Comparison of ENCODE assay signal across 11 cellular contexts in the genomic region with DNA sequence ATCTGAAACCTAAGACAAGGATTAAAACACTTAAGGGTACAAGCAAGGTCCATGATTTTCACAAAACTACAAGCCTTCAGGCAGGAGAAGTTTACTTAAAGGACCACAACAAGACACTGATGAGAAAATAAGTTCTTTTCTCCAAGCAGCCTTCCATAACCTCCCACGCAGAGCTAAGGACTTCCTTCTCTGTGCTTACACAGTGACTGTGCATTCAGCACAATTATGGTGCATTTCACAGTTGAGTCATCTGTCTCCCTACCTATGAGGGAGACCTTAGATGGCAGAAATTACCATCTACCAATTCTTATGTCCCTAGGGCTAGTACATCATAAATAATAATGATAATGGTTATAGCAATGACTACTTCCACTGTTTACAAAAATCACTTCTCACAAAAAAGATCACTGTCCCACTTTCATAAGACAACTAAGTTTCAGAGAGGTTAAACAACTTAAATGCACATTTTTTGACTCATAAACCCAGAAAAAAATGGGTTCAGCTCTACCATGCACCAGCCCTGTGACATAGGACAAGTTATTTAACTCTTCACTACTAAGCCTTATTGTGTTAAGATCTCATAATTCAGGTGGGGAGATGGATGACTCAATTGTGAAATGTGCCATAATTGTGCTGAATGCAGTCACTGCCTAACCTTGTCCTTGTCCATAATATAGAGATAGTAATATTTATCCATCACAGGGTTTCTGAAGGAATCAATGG. TPM values are rescaled to one million over a fixed set of nuclear protein-coding genes. Genes with fewer than 3 reads are reported as not detected.
DNase-seq lines count a peak whose midpoint lies in the region; ATAC-seq, FAIRE-seq and TF ChIP-seq lines count a peak whose summit lies in the region.
"Had no signal": no experiment of that assay in that cellular context is flagged by ENCODE, and none has a peak within 500 bp of the region (broad histone marks: within the 10 kb centered on the region; RNA-seq: fewer than 3 reads in every experiment).

No MANE protein-coding gene starts in this region.

- 54% methylated on average over 1 of the region's 1 CpG for WGBS in A549 (ENCODE audit: missing lambda C conversion rate)

- DNase-seq in A549 (ENCODE audit: low read depth in 1 of 2, low spot score in 1 of 2) (peak in 1 of 2 experiments; percentile 60), chondrocyte (ENCODE audit: low spot score) (no peak), NCI-H2029 treated with DMSO at 0.1 percent for 48 hours (lab: John Stamatoyannopoulos, UW) (no peak), Right ventricle myocardium inferior (ENCODE audit: missing footprints) (no peak), T-helper 2 cell (no peak), NCI-H2029 (lab: John Stamatoyannopoulos, UW) (no peak)
- DNase-seq: activated CD8-positive, alpha-beta memory T cell treated with anti-CD3 and anti-CD28 coated beads, Interleukin-2, amount 10 ng/mL, durations not matched to agents 7 days and 5 days; DND-41; natural killer cell had no signal

- 0 out of 3 replicates have a peak overlapping the region, but pooled peaks have one; percentile 7 for H3K4me2 ChIP-seq in A549

- no peaks in the 10 kb centered on the region for H3K9me3 ChIP-seq in A549

- 0 out of 6 replicates have a peak overlapping the region, but pooled peaks of 1 of the 2 experiments have one; percentile 27 for H3K27ac ChIP-seq in A549

- no peak for TF ChIP-seq CTCF in A549 (IDR thresholded peaks at IDR 0.05)
- no peak for TF ChIP-seq CTCF in chondrocyte (IDR thresholded peaks at IDR 0.05)

- peaks cover 8% of the 10 kb centered on the region for H3K4me1 Mint-ChIP-seq in chondrocyte (ENCODE audit: low read depth)
- H3K4me1 Mint-ChIP-seq: natural killer cell had no signal

- no peak for TF ChIP-seq RAD21 in A549 (conservative IDR thresholded peaks at IDR 0.05 in 1 of 2, IDR thresholded peaks at IDR 0.05 in 1 of 2)

- POLR2A ChIA-PET in A549 (lab: Yijun Ruan, JAX): no interaction called here

- H3K27me3 Mint-ChIP-seq in chondrocyte (ENCODE audit: low read depth): no peaks in the 10 kb centered on the region
- H3K27me3 Mint-ChIP-seq: activated CD8-positive, alpha-beta memory T cell treated with anti-CD3 and anti-CD28 coated beads, Interleukin-2, amount 10 ng/mL, durations not matched to agents 7 days and 5 days had no signal

- no peak overlapping the region for H3K4me3 ChIP-seq in A549

- CTCF ChIA-PET in A549 (lab: Yijun Ruan, JAX): interaction anchor here (0.9 kb wide), 1 partner anchor 10 kb away, joined by 4 read pairs; no protein-coding TSS in a partner anchor

- no peak overlapping the region for H3K4me3 Mint-ChIP-seq in chondrocyte (ENCODE audit: unreplicated experiment)
- H3K4me3 Mint-ChIP-seq: activated CD8-positive, alpha-beta memory T cell treated with anti-CD3 and anti-CD28 coated beads, Interleukin-2, amount 10 ng/mL, durations not matched to agents 7 days and 5 days; natural killer cell had no signal

- peaks cover 5% of the 10 kb centered on the region for H3K9me3 Mint-ChIP-seq in chondrocyte (ENCODE audit: low read depth)
- H3K9me3 Mint-ChIP-seq: natural killer cell had no signal

- ATAC-seq in A549 (peak; percentile 70 to 83; a peak in 5 of 6 replicates), GM18511 (IDR thresholded peaks at IDR 0.05; ENCODE audit: unreplicated experiment) (peak; percentile 49), HG03342 (IDR thresholded peaks at IDR 0.05; ENCODE audit: unreplicated experiment) (peak; percentile 80), Right ventricle myocardium inferior (no peak)
- ATAC-seq: activated CD8-positive, alpha-beta memory T cell treated with anti-CD3 and anti-CD28 coated beads, Interleukin-2, amount 10 ng/mL, durations not matched to agents 7 days and 5 days; natural killer cell had no signal

- no peak for TF ChIP-seq POLR2A in A549 (IDR thresholded peaks at IDR 0.05; ENCODE audit: low read length)

- peak overlapping the region; percentile 5 for H3K27ac Mint-ChIP-seq in chondrocyte (ENCODE audit: unreplicated experiment)
- H3K27ac Mint-ChIP-seq: activated CD8-positive, alpha-beta memory T cell treated with anti-CD3 and anti-CD28 coated beads, Interleukin-2, amount 10 ng/mL, durations not matched to agents 7 days and 5 days; natural killer cell had no signal

- H3K36me3 Mint-ChIP-seq in chondrocyte (ENCODE audit: low read depth): peaks cover 26% of the 10 kb centered on the region
- H3K36me3 Mint-ChIP-seq: natural killer cell had no signal

- TF ChIP-seq EP300 in A549 (IDR thresholded peaks at IDR 0.05): no peak

- FAIRE-seq in A549 (lab: Jason Lieb, UNC): no peak

- intact Hi-C loops in Right ventricle myocardium inferior (cut with DNase I): no loop called here

- peaks cover 9% of the 10 kb centered on the region; the same call in 2 of the 3 replicates for H3K4me1 ChIP-seq in A549

TF ChIP-seq in A549, 52 proteins besides CTCF, POLR2A, EP300 and RAD21:
- TF ChIP-seq TP53 (CRISPR knock-in tag; IDR thresholded peaks at IDR 0.05) (no peak), NFE2L2 (conservative IDR thresholded peaks at IDR 0.05; ENCODE audit: low read length) (peak; percentile 49), MAX (IDR thresholded peaks at IDR 0.05) (no peak), FOSL2 (IDR thresholded peaks at IDR 0.05) (no peak), FOSL2 (CRISPR knock-in tag; IDR thresholded peaks at IDR 0.05) (peak; percentile 16; the same call in 1 of the 2 replicates), RCOR1 (IDR thresholded peaks at IDR 0.05; ENCODE audit: low read depth, low read length) (no peak), NPAS2 (CRISPR knock-in tag; IDR thresholded peaks at IDR 0.05; ENCODE audit: borderline replicate concordance) (no peak), EHF (CRISPR knock-in tag; IDR thresholded peaks at IDR 0.05) (no peak), BHLHE40 (IDR thresholded peaks at IDR 0.05; ENCODE audit: low read depth, low read length) (no peak), HOXB13 (CRISPR knock-in tag; IDR thresholded peaks at IDR 0.05; ENCODE audit: low read depth) (no peak), MAFK (IDR thresholded peaks at IDR 0.05; ENCODE audit: partially characterized antibody) (peak; percentile 77), FOSB (CRISPR knock-in tag; IDR thresholded peaks at IDR 0.05) (no peak)

RNA-seq across cellular contexts. Expression of gene TARBP1, which starts 45.3 kb away (rescaled TPM):
- 41.1 and 44.7 TPM in 2 replicates for polyA plus RNA-seq in A549 (2011; rRNA removed)
- 20.3 and 22.1 TPM in 2 replicates for polyA plus RNA-seq in A549 (2012; cell fraction: cytosol; rRNA removed)
- polyA plus RNA-seq in A549 (2012; cell fraction: nucleus; rRNA removed): 28.3 and 55.1 TPM in 2 replicates
- polyA plus RNA-seq in A549 (2017; fragmentation: RNase III; extraction: RNeasy Plus Mini Kit Qiagen cat#74134 plus additional on column Dnase treatment): 22.4 to 25.7 TPM (median 23.1 TPM) in 3 replicates
- 18.5 and 18.9 TPM in 2 replicates for polyA minus RNA-seq in A549 (2011; rRNA and poly(A)+ RNA removed)
- 11.2 to 22.2 TPM (median 12.9 TPM) in 3 replicates for total RNA-seq in chondrocyte
- 10.1 TPM for total RNA-seq in Right ventricle myocardium inferior
